Comparison of ENCODE assay signal across 17 cellular contexts in genomic region chr6:36064770-36065396, GRCh38. TPM values are rescaled to one million over a fixed set of nuclear protein-coding genes. Genes with fewer than 3 reads are reported as not detected.
A peak's percentile ranks its signal among the peaks of the same experiment; 100 is the strongest.
DNase-seq lines count a peak whose midpoint lies in the region; ATAC-seq, FAIRE-seq and TF ChIP-seq lines count a peak whose summit lies in the region.
"Had no signal": no experiment of that assay in that cellular context is flagged by ENCODE, and none has a peak within 500 bp of the region (broad histone marks: within the 10 kb centered on the region; RNA-seq: fewer than 3 reads in every experiment).

No MANE protein-coding gene starts in this region.

- no peaks in the 10 kb centered on the region for H3K9me3 ChIP-seq in CD8-positive, alpha-beta memory T cell (ENCODE audit: low read length)
- H3K9me3 ChIP-seq in Peyer's patch (no peaks in the 10 kb centered on the region), small intestine (ENCODE audit: control insufficient read depth, low read depth) (no peaks in the 10 kb centered on the region)
- H3K9me3 ChIP-seq: SJCRH30 had no signal

- H3K4me1 Mint-ChIP-seq in CD8-positive, alpha-beta memory T cell: peaks cover 61 to 89% (median 84%) of the 10 kb centered on the region in 3 donors
- H3K4me1 Mint-ChIP-seq in glutamatergic neuron (ENCODE audit: low read depth, unreplicated experiment): peaks cover 10% of the 10 kb centered on the region
- H3K4me1 Mint-ChIP-seq: GM23338 had no signal

- no peak for ATAC-seq in HG02981 (IDR thresholded peaks at IDR 0.05; ENCODE audit: unreplicated experiment)
- ATAC-seq: GM23338 had no signal

- H3K27ac Mint-ChIP-seq in CD8-positive, alpha-beta memory T cell: peak overlapping the region in 7 of 8 donors; percentile 1 to 88 (median 74)
- no peak overlapping the region for H3K27ac Mint-ChIP-seq in glutamatergic neuron (ENCODE audit: unreplicated experiment)
- H3K27ac Mint-ChIP-seq: GM23338 had no signal

- no peak overlapping the region for H3K27ac ChIP-seq in CD8-positive, alpha-beta memory T cell (ENCODE audit: low read depth, low read length)
- H3K27ac ChIP-seq in Peyer's patch: peak overlapping the region in 3 of 4 donors; percentile 11 to 76 (median 75)
- peak overlapping the region; percentile 5 to 80 for H3K27ac ChIP-seq in small intestine (ENCODE audit: low read depth in 1 of 2, low read length in 1 of 2)
- H3K27ac ChIP-seq: SJCRH30 had no signal

- H3K27me3 Mint-ChIP-seq in CD8-positive, alpha-beta memory T cell: no peaks in the 10 kb centered on the region
- H3K27me3 Mint-ChIP-seq in glutamatergic neuron (ENCODE audit: unreplicated experiment): peaks cover 2% of the 10 kb centered on the region

- no peaks in the 10 kb centered on the region for H3K9me3 Mint-ChIP-seq in CD8-positive, alpha-beta memory T cell
- no peaks in the 10 kb centered on the region for H3K9me3 Mint-ChIP-seq in glutamatergic neuron (ENCODE audit: unreplicated experiment)
- H3K9me3 Mint-ChIP-seq: GM23338 had no signal

- 12 to 59% (median 39%) methylated on average over 3 of the region's 3 CpGs for WGBS in small intestine, 3 donors

- no peak for DNase-seq in CD8-positive, alpha-beta memory T cell
- DNase-seq in Peyer's patch: peak in 1 of 3 donors; percentile 60
- no peak for DNase-seq in glutamatergic neuron
- DNase-seq in small intestine: peak; percentile 92
- no peak for DNase-seq in ecto neural progenitor cell (ENCODE audit: low spot score)
- DNase-seq in DMS79 treated with DMSO at 0.1 percent for 48 hours (lab: John Stamatoyannopoulos, UW): no peak
- DNase-seq: activated effector memory CD4-positive, alpha-beta T cell treated with anti-CD3 and anti-CD28 coated beads, Interleukin-2, amount 50 U/mL, for 16 hours; C1 segment of cervical spinal cord; left cardiac atrium; NCI-H1930; NCI-H510A treated with DMSO at 0.1 percent for 48 hours; SJCRH30 had no signal

- peaks cover 3 to 41% (median 30%) of the 10 kb centered on the region in 3 donors for H3K36me3 Mint-ChIP-seq in CD8-positive, alpha-beta memory T cell
- no peaks in the 10 kb centered on the region for H3K36me3 Mint-ChIP-seq in glutamatergic neuron (ENCODE audit: unreplicated experiment)

- H3K4me1 ChIP-seq in CD8-positive, alpha-beta memory T cell (ENCODE audit: insufficient read depth, low read length): peaks cover 27% of the 10 kb centered on the region
- peaks cover 0 to 50% (median 10%) of the 10 kb centered on the region in 4 donors for H3K4me1 ChIP-seq in Peyer's patch
- H3K4me1 ChIP-seq in small intestine (ENCODE audit: control insufficient read depth in 2 of 2, insufficient read depth in 1 of 2, low read depth in 1 of 2, low read length in 1 of 2): peaks cover 9 to 21% of the 10 kb centered on the region in 2 donors
- H3K4me1 ChIP-seq: SJCRH30 had no signal

- CTCF ChIA-PET in CD8-positive, alpha-beta memory T cell (lab: Charles Lee): interaction anchor here (0.9 kb wide), 1 partner anchor 38 kb away, joined by 3 read pairs; the partner anchor contains the start of gene MAPK14

- TF ChIP-seq CTCF in Peyer's patch (IDR thresholded peaks at IDR 0.05) (no peak), glutamatergic neuron (IDR thresholded peaks at IDR 0.05; ENCODE audit: partially characterized antibody, unreplicated experiment) (no peak)

- no peak for FAIRE-seq in small intestine (lab: Jason Lieb, UNC)
- FAIRE-seq: TTC549 had no signal

- POLR2A ChIA-PET in CD8-positive, alpha-beta memory T cell (lab: Charles Lee): no interaction called here

- H3K27me3 ChIP-seq in CD8-positive, alpha-beta memory T cell (ENCODE audit: insufficient read depth, low read length, poor library complexity, severe bottlenecking): no peaks in the 10 kb centered on the region
- H3K27me3 ChIP-seq in Peyer's patch (no peaks in the 10 kb centered on the region), small intestine (ENCODE audit: control insufficient read depth in 2 of 2, insufficient read depth in 2 of 2, low read length in 2 of 2) (no peaks in the 10 kb centered on the region)
- H3K27me3 ChIP-seq: SJCRH30 had no signal

- no peak for TF ChIP-seq POLR2A in Peyer's patch (IDR thresholded peaks at IDR 0.05)

- H3K4me3 Mint-ChIP-seq in CD8-positive, alpha-beta memory T cell: peak overlapping the region in 2 of 7 donors; percentile 1 to 42
- peak overlapping the region; percentile 31 for H3K4me3 Mint-ChIP-seq in glutamatergic neuron (ENCODE audit: unreplicated experiment)
- H3K4me3 Mint-ChIP-seq: GM23338 had no signal

- no peak overlapping the region for H3K4me3 ChIP-seq in CD8-positive, alpha-beta memory T cell (ENCODE audit: low read length)
- no peak overlapping the region for H3K4me3 ChIP-seq in Peyer's patch
- no peak overlapping the region for H3K4me3 ChIP-seq in small intestine (ENCODE audit: low read depth in 1 of 2, low read length in 2 of 2)
- H3K4me3 ChIP-seq: GM23338, SJCRH30 had no signal

- peaks cover 1% of the 10 kb centered on the region for H3K36me3 ChIP-seq in CD8-positive, alpha-beta memory T cell (ENCODE audit: insufficient read depth, low read length)
- H3K36me3 ChIP-seq in Peyer's patch: peaks cover 0 to 11% (median 0%) of the 10 kb centered on the region in 3 donors
- H3K36me3 ChIP-seq in small intestine (ENCODE audit: control insufficient read depth in 2 of 2, insufficient read depth in 2 of 2, low read length in 2 of 2): peaks cover 3 to 5% of the 10 kb centered on the region in 2 donors

RNA-seq across cellular contexts. Expression of gene MAPK14, which starts 37.3 kb away (rescaled TPM):
- total RNA-seq in CD8-positive, alpha-beta memory T cell: 10 to 100 TPM; 46.5 to 48.4 TPM
- polyA plus RNA-seq in CD8-positive, alpha-beta memory T cell: 52.5 TPM
- total RNA-seq in Peyer's patch (100 to 1,000 TPM in 2 of 4 donors, 10 to 100 TPM in 2; 64.4 to 109 (median 97.4) TPM), glutamatergic neuron (ENCODE audit: unreplicated experiment) (46.2 TPM)
- polyA plus RNA-seq in small intestine: 10 to 100 TPM; 22.4 to 40.0 (median 24.3) TPM

RNA-seq across cellular contexts. Expression of gene SLC26A8, which starts 40.4 kb away (rescaled TPM):
- not detected for total RNA-seq in CD8-positive, alpha-beta memory T cell
- polyA plus RNA-seq in CD8-positive, alpha-beta memory T cell: not detected
- total RNA-seq in Peyer's patch (1 to 10 TPM in 1 of 4 donors, not detected in 3; 1.7 TPM), glutamatergic neuron (ENCODE audit: unreplicated experiment) (0.29 TPM)
- polyA plus RNA-seq in small intestine: under 1 TPM in 1 of 3 donors, not detected in 2; 0.16 TPM
- total RNA-seq: fibroblast of lung, M059J, SJCRH30 had no signal
- polyA plus RNA-seq: fibroblast of lung had no signal
